ENCODE assay signal across 7 cellular contexts in genomic region chr10:24952146-24952700, GRCh38. TPM values are rescaled to one million over a fixed set of nuclear protein-coding genes. Genes with fewer than 3 reads are reported as not detected.
DNase-seq lines count a peak whose midpoint lies in the region; ATAC-seq and TF ChIP-seq lines count a peak whose summit lies in the region.

A gene with protein sequence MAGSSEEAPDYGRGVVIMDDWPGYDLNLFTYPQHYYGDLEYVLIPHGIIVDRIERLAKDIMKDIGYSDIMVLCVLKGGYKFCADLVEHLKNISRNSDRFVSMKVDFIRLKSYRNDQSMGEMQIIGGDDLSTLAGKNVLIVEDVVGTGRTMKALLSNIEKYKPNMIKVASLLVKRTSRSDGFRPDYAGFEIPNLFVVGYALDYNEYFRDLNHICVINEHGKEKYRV (minus strand): TSS chr10:24952606. CDS start chr10:24952575, 31 bp downstream.

- no peaks in the 10 kb centered on the region for H3K9me3 ChIP-seq in ovary

- peak; percentile 49 for DNase-seq in GM10248 (ENCODE audit: extremely low spot score)
- peak; percentile 10 for DNase-seq in NCI-H1092 (lab: John Stamatoyannopoulos, UW)
- peak; percentile 45 to 91 (median 78) for DNase-seq in head of caudate nucleus
- DNase-seq in ovary, result peak; percentile 68 to 78 (median 73)
- no peak for DNase-seq in amniotic stem cell (lab: John Stamatoyannopoulos, UW)

- CTCF ChIA-PET in GM10248 (lab: Yijun Ruan, JAX), result interaction anchor here (0.9 to 1.9 kb wide), 11 partner anchors 9 to 310 kb away, joined by 3 to 6 read pairs (median 4); no protein-coding TSS in a partner anchor

- no peaks in the 10 kb centered on the region for H3K27me3 ChIP-seq in ovary

- TF ChIP-seq CTCF in GM10248 (IDR thresholded peaks at IDR 0.05; ENCODE audit: control extremely low read depth, extremely low read depth, low read depth, missing control alignments) (peak; percentile 30), ovary (IDR thresholded peaks at IDR 0.05) (no peak)

- H3K27ac ChIP-seq in ovary, result peak within 1 kb of the TSS; percentile 89 to 95

- H3K36me3 Mint-ChIP-seq in activated naive CD8-positive, alpha-beta T cell, result no peaks in the 10 kb centered on the region

- no peaks in the 10 kb centered on the region for H3K36me3 ChIP-seq in ovary

- H3K4me3 Mint-ChIP-seq in activated naive CD8-positive, alpha-beta T cell, result peak within 1 kb of the TSS; percentile 78

- H3K4me1 Mint-ChIP-seq in activated naive CD8-positive, alpha-beta T cell (ENCODE audit: low read depth), result peaks cover 23% of the 10 kb centered on the region

- WGBS in ovary, 3 donors, result 0 to 1% (median 1%) methylated on average over 46 to 55 of the region's 55 CpGs

- TF ChIP-seq POLR2A in ovary (IDR thresholded peaks at IDR 0.05), result no peak

- peak within 1 kb of the TSS; percentile 67 for H3K4me3 ChIP-seq in ovary

- intact Hi-C loops in head of caudate nucleus (cut with DNase I) (loop anchor here (5.0 to 10.0 kb wide), 2 partner anchors 137 to 230 kb away; partner anchors contain the start of gene ARHGAP21), ovary (cut with DNase I) (loop anchor here in 3 of 4 donors (5.0 to 10.0 kb wide), 2 partner anchors 227 to 230 kb away; partner anchors contain the start of gene ARHGAP21 (in 3 of the 3))

- TF ChIP-seq EP300 in ovary (IDR thresholded peaks at IDR 0.05), result no peak

- no peaks in the 10 kb centered on the region for H3K9me3 Mint-ChIP-seq in activated naive CD8-positive, alpha-beta T cell (ENCODE audit: low read depth)

- peaks cover 3% of the 10 kb centered on the region for H3K4me1 ChIP-seq in ovary (ENCODE audit: insufficient read depth)

- H3K27me3 Mint-ChIP-seq in activated naive CD8-positive, alpha-beta T cell, result no peaks in the 10 kb centered on the region

- peak; percentile 31 for ATAC-seq in GM21619 (IDR thresholded peaks at IDR 0.05; ENCODE audit: unreplicated experiment)

- POLR2A ChIA-PET in GM10248 (lab: Yijun Ruan, JAX), result interaction anchor here (0.6 kb wide), 2 partner anchors 19 to 57 kb away, joined by 6 to 12 read pairs; no protein-coding TSS in a partner anchor

- peak within 1 kb of the TSS; percentile 61 for H3K27ac Mint-ChIP-seq in activated naive CD8-positive, alpha-beta T cell

RNA-seq across cellular contexts. Expression of the gene that starts here (rescaled TPM):
- total RNA-seq in ovary, result 10 to 100 TPM; 12.6 to 21.3 (median 14.7) TPM
- polyA plus RNA-seq in ovary, result 10 to 100 TPM; 12.7 to 18.6 TPM
